ENCODE assay signal across 26 cellular contexts in genomic region chr1:205513774-205514173, GRCh38. TPM values are rescaled to one million over a fixed set of nuclear protein-coding genes. Genes with fewer than 3 reads are reported as not detected.
A peak's percentile ranks its signal among the peaks of the same experiment; 100 is the strongest.
DNase-seq lines count a peak whose midpoint lies in the region; ATAC-seq and TF ChIP-seq lines count a peak whose summit lies in the region.
"Had no signal": no experiment of that assay in that cellular context is flagged by ENCODE, and none has a peak within 500 bp of the region (broad histone marks: within the 10 kb centered on the region; RNA-seq: fewer than 3 reads in every experiment).

No MANE protein-coding gene starts in this region.

- peaks cover 60% of the 10 kb centered on the region for H3K4me1 Mint-ChIP-seq in nephron
- peaks cover 0 to 12% (median 2%) of the 10 kb centered on the region in 4 donors for H3K4me1 Mint-ChIP-seq in naive thymus-derived CD8-positive, alpha-beta T cell

- no peaks in the 10 kb centered on the region for H3K36me3 Mint-ChIP-seq in nephron (ENCODE audit: low read depth)
- H3K36me3 Mint-ChIP-seq in naive thymus-derived CD8-positive, alpha-beta T cell: no peaks in the 10 kb centered on the region
- H3K36me3 Mint-ChIP-seq: CD14-positive monocyte; naive thymus-derived CD4-positive, alpha-beta T cell; T-cell had no signal

- 79 to 80% methylated on average over 5 of the region's 5 CpGs for WGBS in heart right ventricle, 2 donors

- intact Hi-C loops in heart right ventricle (cut with DNase I) (no loop called here), cardiac septum (cut with DNase I) (no loop called here), ascending aorta (cut with DNase I) (no loop called here)

- no peaks in the 10 kb centered on the region for H3K9me3 Mint-ChIP-seq in nephron
- H3K9me3 Mint-ChIP-seq in naive thymus-derived CD8-positive, alpha-beta T cell: no peaks in the 10 kb centered on the region
- H3K9me3 Mint-ChIP-seq: activated T-helper 2 cell treated with anti-CD3 and anti-CD28 coated beads, Interferon-gamma antibody, Interleukin-2, Interleukin-4, amounts not matched to agents 10 μg/mL and 5 μg/mL and 100 μg/mL, durations not matched to agents 14 hours and 24 hours and 36 hours; CD14-positive monocyte; naive thymus-derived CD4-positive, alpha-beta T cell; T-cell had no signal

- H3K4me3 ChIP-seq in heart right ventricle (no peak overlapping the region), ascending aorta (no peak overlapping the region)
- H3K4me3 ChIP-seq: pancreas, Peyer's patch had no signal

- H3K36me3 ChIP-seq in heart right ventricle (no peaks in the 10 kb centered on the region), ascending aorta (no peaks in the 10 kb centered on the region)
- H3K36me3 ChIP-seq: pancreas, Peyer's patch, WERI-Rb-1 had no signal

- peak overlapping the region; percentile 67 to 86 (median 74) for H3K27ac Mint-ChIP-seq in nephron
- H3K27ac Mint-ChIP-seq in naive thymus-derived CD8-positive, alpha-beta T cell: peak overlapping the region in 1 of 10 donors; percentile 37
- H3K27ac Mint-ChIP-seq: activated T-helper 2 cell treated with anti-CD3 and anti-CD28 coated beads, Interferon-gamma antibody, Interleukin-2, Interleukin-4, amounts not matched to agents 10 μg/mL and 5 μg/mL and 100 μg/mL, durations not matched to agents 14 hours and 24 hours and 36 hours; T-cell had no signal

- peaks cover 4% of the 10 kb centered on the region for H3K27me3 Mint-ChIP-seq in nephron (ENCODE audit: low read depth)
- H3K27me3 Mint-ChIP-seq in naive thymus-derived CD8-positive, alpha-beta T cell: no peaks in the 10 kb centered on the region
- H3K27me3 Mint-ChIP-seq: naive thymus-derived CD4-positive, alpha-beta T cell; T-cell had no signal

- no peak overlapping the region for H3K4me3 Mint-ChIP-seq in nephron
- no peak overlapping the region for H3K4me3 Mint-ChIP-seq in naive thymus-derived CD8-positive, alpha-beta T cell
- H3K4me3 Mint-ChIP-seq: CD14-positive monocyte; naive thymus-derived CD4-positive, alpha-beta T cell; T-cell had no signal

- H3K27me3 ChIP-seq in heart right ventricle: no peaks in the 10 kb centered on the region
- H3K27me3 ChIP-seq in ascending aorta: no peaks in the 10 kb centered on the region
- H3K27me3 ChIP-seq: pancreas, Peyer's patch had no signal

- no peak for DNase-seq in heart right ventricle
- no peak for DNase-seq in cardiac septum (ENCODE audit: low spot score)
- no peak for DNase-seq in ascending aorta (ENCODE audit: low spot score in 2 of 2)
- no peak for DNase-seq in substantia nigra (lab: John Stamatoyannopoulos, UW)
- no peak for DNase-seq in naive thymus-derived CD8-positive, alpha-beta T cell
- DNase-seq: activated CD4-positive, alpha-beta T cell treated with anti-CD3 and anti-CD28 coated beads for 48 hours; activated naive CD4-positive, alpha-beta T cell treated with anti-CD3 and anti-CD28 coated beads, Interleukin-2, amount 50 U/mL, for 16 hours; anterior cingulate cortex; H7; Kasumi-1; MV-4-11; naive thymus-derived CD4-positive, alpha-beta T cell; NCI-H1694; NCI-H82; pancreas; Peyer's patch; stimulated activated CD4-positive, alpha-beta T cell treated with anti-CD3 and anti-CD28 coated beads, Interleukin-4, amount 100 ng/mL, for 1 hour; T-cell; WERI-Rb-1 had no signal

- POLR2A ChIA-PET in naive thymus-derived CD8-positive, alpha-beta T cell (lab: Charles Lee): no interaction called here

- H3K9me3 ChIP-seq in heart right ventricle (no peaks in the 10 kb centered on the region), ascending aorta (no peaks in the 10 kb centered on the region)
- H3K9me3 ChIP-seq: pancreas, Peyer's patch had no signal

- ATAC-seq in heart right ventricle: no peak
- ATAC-seq in GM21576 (IDR thresholded peaks at IDR 0.05; ENCODE audit: unreplicated experiment): no peak
- ATAC-seq in GM18519 (IDR thresholded peaks at IDR 0.05; ENCODE audit: low FRiP score, unreplicated experiment): no peak
- ATAC-seq in naive thymus-derived CD8-positive, alpha-beta T cell: no peak
- ATAC-seq: naive thymus-derived CD4-positive, alpha-beta T cell; pancreas; T-cell had no signal

- TF ChIP-seq CTCF in heart right ventricle (IDR thresholded peaks at IDR 0.05) (no peak), ascending aorta (IDR thresholded peaks at IDR 0.05) (no peak), nephron (IDR thresholded peaks at IDR 0.05; ENCODE audit: unreplicated experiment in 3 of 3) (no peak)

- H3K4me1 ChIP-seq in heart right ventricle (peaks cover 47 to 90% (median 86%) of the 10 kb centered on the region in 9 donors), ascending aorta (peaks cover 23 to 41% of the 10 kb centered on the region in 2 donors)
- H3K4me1 ChIP-seq: pancreas had no signal

- H3K27ac ChIP-seq in heart right ventricle (peak overlapping the region in 9 of 10 donors; percentile 66 to 94 (median 88)), ascending aorta (peak overlapping the region; percentile 90 to 92), substantia nigra (ENCODE audit: low read depth, low read length, poor library complexity, severe bottlenecking) (peak overlapping the region; percentile 96)
- H3K27ac ChIP-seq: pancreas, Peyer's patch, WERI-Rb-1 had no signal

RNA-seq across cellular contexts. Expression of gene CDK18, which starts 9.3 kb away (rescaled TPM):
- total RNA-seq in heart right ventricle (100 to 1,000 TPM; 122 to 199 (median 164) TPM), cardiac septum (195 TPM), ascending aorta (70.0 TPM)
- polyA plus RNA-seq in heart right ventricle: 100 to 1,000 TPM in 1 of 2 donors, 10 to 100 TPM in 1; 41.4 to 156 TPM
- total RNA-seq in naive thymus-derived CD8-positive, alpha-beta T cell: 1 to 10 TPM; 5.7 to 6.1 TPM
- polyA plus RNA-seq in naive thymus-derived CD8-positive, alpha-beta T cell: 1 to 10 TPM in 2 of 3 donors, under 1 TPM in 1; 0.32 to 1.3 (median 1.1) TPM

RNA-seq across cellular contexts. Expression of gene BLACAT1, which starts 57.9 kb away (rescaled TPM):
- under 1 TPM in 1 of 10 donors, not detected in 9; 0.15 TPM for total RNA-seq in heart right ventricle
- polyA plus RNA-seq in heart right ventricle: not detected
- total RNA-seq in cardiac septum: not detected
- not detected for total RNA-seq in ascending aorta
- total RNA-seq in naive thymus-derived CD8-positive, alpha-beta T cell: under 1 TPM; 0.11 to 0.31 TPM
- polyA plus RNA-seq in naive thymus-derived CD8-positive, alpha-beta T cell: not detected
- total RNA-seq: activated T-helper 2 cell treated with anti-CD3 and anti-CD28 coated beads, Interferon-gamma antibody, Interleukin-2, Interleukin-4, amounts not matched to agents 10 μg/mL and 5 μg/mL and 100 μg/mL, durations not matched to agents 14 hours and 24 hours and 36 hours; NCI-H460; urinary bladder had no signal
- polyA plus RNA-seq: CD14-positive monocyte had no signal

Comparison
In these comparisons a context has a peak if more than half of its experiments do, and no peak if none do; other contexts are left out.
1. RNA of gene CDK18, which starts 9.3 kb away (total RNA-seq): 195 TPM in cardiac septum (single experiment), 122 to 199 TPM in heart right ventricle and 70.0 TPM in ascending aorta (single experiment); 5.7 to 6.1 TPM in naive thymus-derived CD8-positive, alpha-beta T cell; every median in the first group is over 10 times any median in the second.
2. Peak in every context shown above with its lines, with median percentiles within 50 percentile points of each other: H3K27ac ChIP-seq.